ENCODE assay signal across 8 cellular contexts in the genomic region with DNA sequence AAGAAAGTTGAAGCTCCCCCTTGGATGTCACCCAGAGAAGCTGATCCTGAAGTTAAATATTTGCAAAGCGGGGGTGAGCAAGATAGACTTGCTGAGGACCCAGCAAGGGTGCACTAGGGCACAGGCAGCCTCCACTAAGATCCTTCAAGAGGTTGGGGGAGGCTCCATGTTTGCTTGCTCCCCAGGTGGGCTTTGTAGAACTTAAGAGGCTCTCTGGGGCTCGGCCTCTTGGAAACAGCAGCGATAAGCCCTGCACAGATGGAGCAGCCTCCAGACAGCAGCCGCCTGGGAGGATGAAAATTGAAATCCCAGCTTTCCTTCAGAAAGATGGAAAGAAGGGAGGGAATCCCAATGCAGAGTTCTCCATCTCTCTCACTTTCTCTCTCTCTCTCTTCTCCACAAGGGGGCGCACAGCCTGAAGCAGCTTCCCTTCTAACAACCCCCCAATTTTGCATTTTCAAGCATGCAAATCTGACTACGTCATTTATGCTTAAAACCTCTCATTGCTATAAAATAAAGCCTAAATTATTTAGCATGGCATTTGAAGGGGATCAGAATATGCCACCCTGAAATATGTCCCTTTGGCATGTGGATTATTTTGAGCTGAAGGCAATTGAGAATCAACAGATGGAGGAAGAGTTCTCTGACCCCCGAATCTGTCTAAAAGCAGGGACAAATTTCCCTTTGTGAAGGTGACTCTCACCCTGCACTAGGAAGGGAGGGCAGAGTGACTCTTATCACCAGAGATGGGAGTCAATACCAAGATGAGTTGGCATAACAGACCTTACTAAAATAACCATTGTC.
A peak's percentile ranks its signal among the peaks of the same experiment; 100 is the strongest.
DNase-seq lines count a peak whose midpoint lies in the region; ATAC-seq and TF ChIP-seq lines count a peak whose summit lies in the region.

No MANE protein-coding gene starts in this region.

- H3K4me3 ChIP-seq in CD8-positive, alpha-beta T cell (ENCODE audit: low read depth, low read length), result no peak overlapping the region

- H3K4me1 Mint-ChIP-seq in WTC11, result no peaks in the 10 kb centered on the region
- H3K4me1 Mint-ChIP-seq in mesothelial cell of epicardium, result peaks cover under 1% of the 10 kb centered on the region
- no peaks in the 10 kb centered on the region for H3K4me1 Mint-ChIP-seq in CD8-positive, alpha-beta T cell (ENCODE audit: low read depth)

- no peaks in the 10 kb centered on the region for H3K9me3 ChIP-seq in CD8-positive, alpha-beta T cell (ENCODE audit: low read length)

- H3K27me3 ChIP-seq in CD8-positive, alpha-beta T cell (ENCODE audit: insufficient read depth, low read length), result no peaks in the 10 kb centered on the region

- peaks cover 20% of the 10 kb centered on the region for H3K9me3 Mint-ChIP-seq in WTC11
- H3K9me3 Mint-ChIP-seq in mesothelial cell of epicardium, result peaks cover 32% of the 10 kb centered on the region
- no peaks in the 10 kb centered on the region for H3K9me3 Mint-ChIP-seq in CD8-positive, alpha-beta T cell

- no peak overlapping the region for H3K27ac ChIP-seq in CD8-positive, alpha-beta T cell (ENCODE audit: low read depth, low read length)

- intact Hi-C loops in CD8-positive, alpha-beta T cell (cut with DNase I, micrococcal nuclease), result no loop called here

- no peaks in the 10 kb centered on the region for H3K4me1 ChIP-seq in CD8-positive, alpha-beta T cell (ENCODE audit: insufficient read depth, low read length)

- CTCF ChIA-PET in WTC11 (lab: Charles Lee), result interaction anchor here (0.6 to 1.5 kb wide), 19 partner anchors 9 to 152 kb away, joined by 3 to 11 read pairs (median 3); no protein-coding TSS in a partner anchor
- CTCF ChIA-PET in CD8-positive, alpha-beta T cell (lab: Charles Lee), result interaction anchor here (1.5 kb wide), 1 partner anchor 16 kb away, joined by 5 read pairs; no protein-coding TSS in a partner anchor

- ATAC-seq in WTC11 (peak; percentile 38), GM19324 (IDR thresholded peaks at IDR 0.05; ENCODE audit: low FRiP score, unreplicated experiment) (no peak)
- ATAC-seq in CD8-positive, alpha-beta T cell, result no peak

- TF ChIP-seq CTCF in WTC11 (IDR thresholded peaks at IDR 0.05) (peak; percentile 49), mesothelial cell of epicardium (IDR thresholded peaks at IDR 0.05; ENCODE audit: unreplicated experiment) (peak; percentile 41)
- TF ChIP-seq CTCF in CD8-positive, alpha-beta T cell (IDR thresholded peaks at IDR 0.05), result no peak

- no peak overlapping the region for H3K27ac Mint-ChIP-seq in WTC11
- H3K27ac Mint-ChIP-seq in mesothelial cell of epicardium, result no peak overlapping the region
- H3K27ac Mint-ChIP-seq in CD8-positive, alpha-beta T cell, result no peak overlapping the region

- peak; percentile 30 for DNase-seq in NCI-H2227 (lab: John Stamatoyannopoulos, UW; ENCODE audit: unreplicated experiment)
- no peak for DNase-seq in NCI-H2227 treated with DMSO at 0.1 percent for 48 hours (lab: John Stamatoyannopoulos, UW)
- DNase-seq in HK-2 (ENCODE audit: unreplicated experiment), result peak; percentile 4
- peak; percentile 16 for DNase-seq in WTC11 (ENCODE audit: low spot score)
- DNase-seq in mesothelial cell of epicardium (ENCODE audit: low spot score in 2 of 2, unreplicated experiment in 2 of 2), result no peak
- DNase-seq in CD8-positive, alpha-beta T cell, result no peak
- DNase-seq in epidermal melanocyte (ENCODE audit: insufficient read length, low spot score), result no peak

- H3K36me3 ChIP-seq in CD8-positive, alpha-beta T cell (ENCODE audit: insufficient read depth, low read length), result no peaks in the 10 kb centered on the region

- H3K27me3 Mint-ChIP-seq in WTC11 (ENCODE audit: low read depth), result no peaks in the 10 kb centered on the region
- H3K27me3 Mint-ChIP-seq in mesothelial cell of epicardium (ENCODE audit: low read depth), result no peaks in the 10 kb centered on the region
- peaks cover 2% of the 10 kb centered on the region for H3K27me3 Mint-ChIP-seq in CD8-positive, alpha-beta T cell (ENCODE audit: low read depth)

- H3K4me3 Mint-ChIP-seq in WTC11 (no peak overlapping the region), mesothelial cell of epicardium (no peak overlapping the region)
- H3K4me3 Mint-ChIP-seq in CD8-positive, alpha-beta T cell, result no peak overlapping the region

- H3K36me3 Mint-ChIP-seq in WTC11 (peaks cover 15% of the 10 kb centered on the region), mesothelial cell of epicardium (peaks cover 4% of the 10 kb centered on the region)
- no peaks in the 10 kb centered on the region for H3K36me3 Mint-ChIP-seq in CD8-positive, alpha-beta T cell

- POLR2A ChIA-PET in WTC11 (lab: Charles Lee), result interaction anchor here (1.5 kb wide), 1 partner anchor 31 kb away, joined by 4 read pairs; no protein-coding TSS in a partner anchor
- POLR2A ChIA-PET in CD8-positive, alpha-beta T cell (lab: Charles Lee), result no interaction called here

TF ChIP-seq in WTC11, 78 proteins besides CTCF, POLR2A, EP300 and RAD21:
- TF ChIP-seq ZNF423 (CRISPR knock-in tag; IDR thresholded peaks at IDR 0.05) (peak; percentile 78), HMGA2 (CRISPR knock-in tag; IDR thresholded peaks at IDR 0.05) (no peak)

Comparison
In these comparisons a context has a peak if more than half of its experiments do, and no peak if none do; other contexts are left out.
1. DNase-seq: peak in NCI-H2227 (single experiment), HK-2 (single experiment) and WTC11 (single experiment); none in NCI-H2227 treated with DMSO at 0.1 percent for 48 hours (single experiment), mesothelial cell of epicardium (0 of 2), CD8-positive, alpha-beta T cell (0 of 7) and epidermal melanocyte (single experiment).